In genomic region chr7:38584443-38585210, GRCh38 we compare ENCODE assay signal across 14 cellular contexts. TPM values are rescaled to one million over a fixed set of nuclear protein-coding genes. Genes with fewer than 3 reads are reported as not detected.
DNase-seq lines count a peak whose midpoint lies in the region; ATAC-seq and TF ChIP-seq lines count a peak whose summit lies in the region.
"Had no signal": no experiment of that assay in that cellular context is flagged by ENCODE, and none has a peak within 500 bp of the region (broad histone marks: within the 10 kb centered on the region; RNA-seq: fewer than 3 reads in every experiment).

No MANE protein-coding gene starts in this region.

- H2AFZ ChIP-seq in GM23338 = no peak overlapping the region

- no peak overlapping the region for H3K4me3 Mint-ChIP-seq in GM23338
- H3K4me3 Mint-ChIP-seq: activated CD4-positive, alpha-beta memory T cell treated with anti-CD3 and anti-CD28 coated beads, Interleukin-2, amount 10 ng/mL, durations not matched to agents 7 days and 5 days; activated naive CD4-positive, alpha-beta T cell treated with anti-CD3 and anti-CD28 coated beads for 36 hours had no signal

- intact Hi-C loops in Right ventricle myocardium inferior (cut with DNase I) (loop anchor here (10.0 kb wide), 1 partner anchor 170 kb away; no protein-coding TSS in a partner anchor), cardiac septum (cut with DNase I) (no loop called here), left cardiac atrium (cut with DNase I) (no loop called here)

- no peaks in the 10 kb centered on the region for H3K27me3 ChIP-seq in GM23338 (ENCODE audit: insufficient read depth)

- H3K4me2 ChIP-seq in GM23338 = no peak overlapping the region

- no peak for DNase-seq in Right ventricle myocardium inferior (ENCODE audit: missing footprints)
- no peak for DNase-seq in cardiac septum (ENCODE audit: low spot score)
- peak; percentile 92 for DNase-seq in astrocyte of the hippocampus (ENCODE audit: low read depth, low spot score)
- no peak for DNase-seq in left cardiac atrium
- no peak for DNase-seq in GM19240 (ENCODE audit: insufficient read length, low spot score)
- no peak for DNase-seq in stimulated activated CD8-positive, alpha-beta memory T cell treated with anti-CD3 and anti-CD28 coated beads, Interleukin-4, amount 100 ng/mL, for 48 hours
- DNase-seq in GM23338 (ENCODE audit: low spot score) = no peak
- DNase-seq in activated T-cell treated with anti-CD3 and anti-CD28 coated beads for 4 hours = no peak
- DNase-seq: activated CD4-positive, alpha-beta memory T cell treated with anti-CD3 and anti-CD28 coated beads, Interleukin-2, amount 10 ng/mL, durations not matched to agents 7 days and 5 days; activated naive CD4-positive, alpha-beta T cell treated with anti-CD3 and anti-CD28 coated beads for 36 hours; NCI-H187; NK-92 treated with Interleukin-12 subunit alpha and Interleukin-12 subunit beta, amount 100 ng/mL, for 24 hours had no signal

- peaks cover 5% of the 10 kb centered on the region; the same call in 1 of the 2 replicates for H3K9me2 ChIP-seq in GM23338 (ENCODE audit: insufficient read depth)

- no peak for TF ChIP-seq CTCF in GM23338 (conservative IDR thresholded peaks at IDR 0.05; ENCODE audit: low read depth in 2 of 2)

- no peaks in the 10 kb centered on the region for H3K36me3 Mint-ChIP-seq in GM23338 (ENCODE audit: low read depth)

- no peaks in the 10 kb centered on the region for H3K27me3 Mint-ChIP-seq in GM23338 (ENCODE audit: insufficient read depth, low read depth, poor library complexity)
- H3K27me3 Mint-ChIP-seq: progenitor cell of endocrine pancreas had no signal

- H3K79me2 ChIP-seq in GM23338 (replicated peaks; ENCODE audit: insufficient read depth) = no peaks in the 10 kb centered on the region

- H4K20me1 ChIP-seq in GM23338 (replicated peaks; ENCODE audit: insufficient read depth) = no peaks in the 10 kb centered on the region

- ATAC-seq in Right ventricle myocardium inferior (peak; percentile 63), left cardiac atrium (peak; percentile 78 to 91), GM23338 (no peak)
- ATAC-seq: K562 had no signal

- no peaks in the 10 kb centered on the region for H3K36me3 ChIP-seq in GM23338 (ENCODE audit: insufficient read depth)

- no peaks in the 10 kb centered on the region for H3F3A ChIP-seq in GM23338 (replicated peaks; ENCODE audit: low read depth)

- H3K4me1 Mint-ChIP-seq in GM23338 = peaks cover 7% of the 10 kb centered on the region; the same call in 2 of the 3 replicates
- H3K4me1 Mint-ChIP-seq: activated CD4-positive, alpha-beta memory T cell treated with anti-CD3 and anti-CD28 coated beads, Interleukin-2, amount 10 ng/mL, durations not matched to agents 7 days and 5 days had no signal

- H3K9me3 Mint-ChIP-seq in GM23338 = no peaks in the 10 kb centered on the region
- H3K9me3 Mint-ChIP-seq: activated CD4-positive, alpha-beta memory T cell treated with anti-CD3 and anti-CD28 coated beads, Interleukin-2, amount 10 ng/mL, durations not matched to agents 7 days and 5 days; activated naive CD4-positive, alpha-beta T cell treated with anti-CD3 and anti-CD28 coated beads for 36 hours had no signal

- no peak overlapping the region for H3K4me3 ChIP-seq in GM23338
- H3K4me3 ChIP-seq: K562 had no signal

- no peak overlapping the region for H3K27ac Mint-ChIP-seq in GM23338
- H3K27ac Mint-ChIP-seq: activated CD4-positive, alpha-beta memory T cell treated with anti-CD3 and anti-CD28 coated beads, Interleukin-2, amount 10 ng/mL, durations not matched to agents 7 days and 5 days; activated naive CD4-positive, alpha-beta T cell treated with anti-CD3 and anti-CD28 coated beads for 36 hours; progenitor cell of endocrine pancreas had no signal

- H3K27ac ChIP-seq in GM23338 (ENCODE audit: low read depth) = no peak overlapping the region

- H3K4me1 ChIP-seq in GM23338 (ENCODE audit: insufficient read depth) = 0 out of 2 replicates have a peak, but pooled peaks cover 2% of the 10 kb centered on the region

TF ChIP-seq in GM23338, 12 proteins besides CTCF, POLR2A, EP300 and RAD21 (continues in another document):
- TF ChIP-seq POLR2AphosphoS5 (IDR thresholded peaks at IDR 0.05; ENCODE audit: low read depth) (no peak), EZH2phosphoT487 (IDR thresholded peaks at IDR 0.05; ENCODE audit: unreplicated experiment) (no peak), ETS1 (IDR thresholded peaks at IDR 0.05) (no peak), ZNF114 (CRISPR knock-in tag; IDR thresholded peaks at IDR 0.05) (no peak), STAT1 (IDR thresholded peaks at IDR 0.05; ENCODE audit: unreplicated experiment) (no peak), JUNB (IDR thresholded peaks at IDR 0.05; ENCODE audit: unreplicated experiment) (no peak), REST (IDR thresholded peaks at IDR 0.05; ENCODE audit: unreplicated experiment) (no peak)

RNA-seq across cellular contexts. Expression of gene AMPH, which starts 46.5 kb away (rescaled TPM):
- total RNA-seq in Right ventricle myocardium inferior (2.4 TPM), cardiac septum (6.7 TPM), left cardiac atrium (1 to 10 TPM; 5.0 to 7.5 TPM)
- 9.4 and 10.2 TPM in 2 replicates for total RNA-seq in GM23338 (2014; rRNA removed; shearing (Covaris generic))
- 4.8 and 5.2 TPM in 2 replicates for polyA plus RNA-seq in GM23338 (2016; fragmentation: Nextera tagmentation; extraction: Ambion mirVana)
- total RNA-seq: activated CD4-positive, alpha-beta memory T cell treated with anti-CD3 and anti-CD28 coated beads, Interleukin-2, amount 10 ng/mL, durations not matched to agents 7 days and 5 days; K562 had no signal
